8 cellular contexts compared by ENCODE assay signal in genomic region chr1:45802343-45803298, GRCh38. TPM values are rescaled to one million over a fixed set of nuclear protein-coding genes. Genes with fewer than 3 reads are reported as not detected.
A peak's percentile ranks its signal among the peaks of the same experiment; 100 is the strongest.
DNase-seq lines count a peak whose midpoint lies in the region; ATAC-seq and TF ChIP-seq lines count a peak whose summit lies in the region.

No MANE protein-coding gene starts in this region.

- in situ Hi-C loops in GM13976 (cut with MboI; ENCODE audit: low sequenced_read_pairs, unreplicated experiment): no loop called here

- H2AFZ ChIP-seq in MM.1S (ENCODE audit: low read length): peak overlapping the region; percentile 94

- H3K79me2 ChIP-seq in MM.1S (ENCODE audit: low read length): peaks cover 36% of the 10 kb centered on the region

- H3K27ac ChIP-seq in MM.1S (ENCODE audit: low read length): peak overlapping the region; percentile 58; the same call in 1 of the 2 replicates
- H3K27ac ChIP-seq in right lobe of liver: peak overlapping the region in 2 of 3 donors; percentile 27 to 84

- peaks cover 5% of the 10 kb centered on the region for H3F3A ChIP-seq in MM.1S (ENCODE audit: insufficient read depth, low read length)

- TF ChIP-seq CTCF in GM13976 (IDR thresholded peaks at IDR 0.05; ENCODE audit: borderline replicate concordance, control extremely low read depth, extremely low read depth, insufficient read depth, missing control alignments): no peak
- TF ChIP-seq CTCF in MM.1S (IDR thresholded peaks at IDR 0.05; ENCODE audit: low read length): no peak
- TF ChIP-seq CTCF in right lobe of liver (IDR thresholded peaks at IDR 0.05): no peak

- no peaks in the 10 kb centered on the region for H3K36me3 ChIP-seq in MM.1S (replicated peaks; ENCODE audit: insufficient read depth, low read length)
- no peaks in the 10 kb centered on the region for H3K36me3 ChIP-seq in right lobe of liver

- H3K9me3 Mint-ChIP-seq in effector memory CD8-positive, alpha-beta T cell: no peaks in the 10 kb centered on the region
- no peaks in the 10 kb centered on the region for H3K9me3 Mint-ChIP-seq in stimulated activated naive CD8-positive, alpha-beta T cell treated with anti-CD3 and anti-CD28 coated beads, Interleukin-15, amount 100 ng/mL, for 72 hours

- no peaks in the 10 kb centered on the region for H3K27me3 ChIP-seq in MM.1S (replicated peaks; ENCODE audit: insufficient read depth, low read length)
- no peaks in the 10 kb centered on the region for H3K27me3 ChIP-seq in right lobe of liver

- H3K9me2 ChIP-seq in MM.1S (replicated peaks; ENCODE audit: insufficient read depth, low read length): no peaks in the 10 kb centered on the region

- H3K4me2 ChIP-seq in MM.1S (ENCODE audit: low read depth, low read length): peak overlapping the region; percentile 90

- 41% methylated on average over 11 of the region's 11 CpGs for WGBS in right lobe of liver (ENCODE audit: insufficient coverage, low coverage, low lambda C conversion rate, missing lambda C conversion rate)

- peak overlapping the region; percentile 87 to 95 for H3K4me3 Mint-ChIP-seq in effector memory CD8-positive, alpha-beta T cell
- H3K4me3 Mint-ChIP-seq in stimulated activated naive CD8-positive, alpha-beta T cell treated with anti-CD3 and anti-CD28 coated beads, Interleukin-15, amount 100 ng/mL, for 72 hours: peak overlapping the region; percentile 94 to 99

- no peaks in the 10 kb centered on the region for H4K20me1 ChIP-seq in MM.1S (ENCODE audit: insufficient read depth, low read length)

- ATAC-seq in effector memory CD8-positive, alpha-beta T cell (replicated peaks): no peak
- ATAC-seq in right lobe of liver: peak in 3 of 4 donors; percentile 36 to 89 (median 50)
- peak; percentile 42 for ATAC-seq in stimulated activated naive CD8-positive, alpha-beta T cell treated with anti-CD3 and anti-CD28 coated beads, Interleukin-15, amount 100 ng/mL, for 72 hours
- no peak for ATAC-seq in HG03280 (IDR thresholded peaks at IDR 0.05; ENCODE audit: unreplicated experiment)

- H3K4me3 ChIP-seq in MM.1S (ENCODE audit: low read length) (peak overlapping the region; percentile 57), right lobe of liver (peak overlapping the region; percentile 38 to 64 (median 49))

- H3K9me3 ChIP-seq in MM.1S (replicated peaks; ENCODE audit: insufficient read depth, low read length) (no peaks in the 10 kb centered on the region), right lobe of liver (no peaks in the 10 kb centered on the region)

- H3K27ac Mint-ChIP-seq in effector memory CD8-positive, alpha-beta T cell: peak overlapping the region; percentile 73 to 88
- H3K27ac Mint-ChIP-seq in stimulated activated naive CD8-positive, alpha-beta T cell treated with anti-CD3 and anti-CD28 coated beads, Interleukin-15, amount 100 ng/mL, for 72 hours: peak overlapping the region in 1 of 2 donors; percentile 35

- H3K36me3 Mint-ChIP-seq in effector memory CD8-positive, alpha-beta T cell (ENCODE audit: insufficient read depth): peaks cover 5% of the 10 kb centered on the region

- H3K4me1 ChIP-seq in MM.1S (ENCODE audit: low read length): peaks cover 17% of the 10 kb centered on the region
- H3K4me1 ChIP-seq in right lobe of liver: peaks cover 0 to 21% (median 2%) of the 10 kb centered on the region in 4 donors

- peaks cover 19 to 21% of the 10 kb centered on the region in 2 donors for H3K4me1 Mint-ChIP-seq in effector memory CD8-positive, alpha-beta T cell (ENCODE audit: low read depth in 2 of 2)
- H3K4me1 Mint-ChIP-seq in stimulated activated naive CD8-positive, alpha-beta T cell treated with anti-CD3 and anti-CD28 coated beads, Interleukin-15, amount 100 ng/mL, for 72 hours: peaks cover 28% of the 10 kb centered on the region

- peak overlapping the region; percentile 53; the same call in 1 of the 2 replicates for H3K9ac ChIP-seq in MM.1S (ENCODE audit: low read length)

- no peak for TF ChIP-seq POLR2A in right lobe of liver (IDR thresholded peaks at IDR 0.05)

- intact Hi-C loops in right lobe of liver (cut with DNase I): loop anchor here in 1 of 2 donors (5.0 kb wide), 1 partner anchor 115 kb away; the partner anchor contains the start of genes GPBP1L1 and TMEM69

- DNase-seq in AG20443 (ENCODE audit: low spot score) (peak; percentile 98), GM13976 (ENCODE audit: low spot score) (peak; percentile 76), MM.1S (peak; percentile 65), SW 1271 (lab: John Stamatoyannopoulos, UW) (peak; percentile 12 to 83), right lobe of liver (peak in 1 of 3 donors; percentile 80)
- no peak for DNase-seq in effector memory CD8-positive, alpha-beta T cell
- DNase-seq in stimulated activated naive CD8-positive, alpha-beta T cell treated with anti-CD3 and anti-CD28 coated beads, Interleukin-15, amount 100 ng/mL, for 72 hours: peak in 1 of 2 donors; percentile 21

- H3K27me3 Mint-ChIP-seq in effector memory CD8-positive, alpha-beta T cell: no peaks in the 10 kb centered on the region
- no peaks in the 10 kb centered on the region for H3K27me3 Mint-ChIP-seq in stimulated activated naive CD8-positive, alpha-beta T cell treated with anti-CD3 and anti-CD28 coated beads, Interleukin-15, amount 100 ng/mL, for 72 hours

RNA-seq across cellular contexts. Expression of gene MAST2, which starts 0.8 kb away (rescaled TPM):
- 10 to 100 TPM in 5 of 6 experiments, 1 to 10 TPM in 1; 9.9 to 14.9 (median 12.3) TPM for total RNA-seq in right lobe of liver

RNA-seq across cellular contexts. Expression of gene IPP, which starts 52.2 kb away (rescaled TPM):
- total RNA-seq in right lobe of liver: 10 to 100 TPM in 2 of 6 experiments, 1 to 10 TPM in 4; 5.5 to 12.9 (median 8.3) TPM

Comparison
In these comparisons a context has a peak if more than half of its experiments do, and no peak if none do; other contexts are left out.
1. DNase-seq: peak in AG20443 (single experiment), GM13976 (single experiment), MM.1S (single experiment) and SW 1271 (2 of 2); none in effector memory CD8-positive, alpha-beta T cell (0 of 3).
2. ATAC-seq: peak in right lobe of liver (3 of 4) and stimulated activated naive CD8-positive, alpha-beta T cell treated with anti-CD3 and anti-CD28 coated beads, Interleukin-15, amount 100 ng/mL, for 72 hours (single experiment); none in effector memory CD8-positive, alpha-beta T cell (single experiment) and HG03280 (single experiment).